1 cellular context compared by ENCODE assay signal in the genomic region with DNA sequence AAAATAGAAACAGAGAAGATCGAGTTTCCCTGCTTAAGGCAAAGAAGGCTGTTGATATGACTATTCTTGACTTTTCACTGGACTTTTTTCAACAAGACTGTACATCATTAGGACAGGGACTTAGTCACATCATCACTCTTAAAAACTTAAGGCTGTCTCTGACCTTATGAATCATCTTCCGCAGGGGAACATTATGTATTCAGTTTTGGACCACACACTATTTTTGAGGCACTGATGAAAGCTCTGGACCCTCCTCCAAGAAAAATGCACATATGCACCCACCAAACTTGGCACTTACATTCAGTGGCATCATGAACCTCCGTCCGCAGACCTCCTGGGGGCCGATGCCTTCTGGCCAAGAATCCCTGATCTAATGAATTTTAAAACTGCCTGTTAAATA.
TF ChIP-seq lines count a peak whose summit lies in the region.

No MANE protein-coding gene starts in this region.

TF ChIP-seq in SK-N-SH, 30 proteins besides CTCF, POLR2A, EP300 and RAD21 (continued from another document):
- TF ChIP-seq, protein P1, sequence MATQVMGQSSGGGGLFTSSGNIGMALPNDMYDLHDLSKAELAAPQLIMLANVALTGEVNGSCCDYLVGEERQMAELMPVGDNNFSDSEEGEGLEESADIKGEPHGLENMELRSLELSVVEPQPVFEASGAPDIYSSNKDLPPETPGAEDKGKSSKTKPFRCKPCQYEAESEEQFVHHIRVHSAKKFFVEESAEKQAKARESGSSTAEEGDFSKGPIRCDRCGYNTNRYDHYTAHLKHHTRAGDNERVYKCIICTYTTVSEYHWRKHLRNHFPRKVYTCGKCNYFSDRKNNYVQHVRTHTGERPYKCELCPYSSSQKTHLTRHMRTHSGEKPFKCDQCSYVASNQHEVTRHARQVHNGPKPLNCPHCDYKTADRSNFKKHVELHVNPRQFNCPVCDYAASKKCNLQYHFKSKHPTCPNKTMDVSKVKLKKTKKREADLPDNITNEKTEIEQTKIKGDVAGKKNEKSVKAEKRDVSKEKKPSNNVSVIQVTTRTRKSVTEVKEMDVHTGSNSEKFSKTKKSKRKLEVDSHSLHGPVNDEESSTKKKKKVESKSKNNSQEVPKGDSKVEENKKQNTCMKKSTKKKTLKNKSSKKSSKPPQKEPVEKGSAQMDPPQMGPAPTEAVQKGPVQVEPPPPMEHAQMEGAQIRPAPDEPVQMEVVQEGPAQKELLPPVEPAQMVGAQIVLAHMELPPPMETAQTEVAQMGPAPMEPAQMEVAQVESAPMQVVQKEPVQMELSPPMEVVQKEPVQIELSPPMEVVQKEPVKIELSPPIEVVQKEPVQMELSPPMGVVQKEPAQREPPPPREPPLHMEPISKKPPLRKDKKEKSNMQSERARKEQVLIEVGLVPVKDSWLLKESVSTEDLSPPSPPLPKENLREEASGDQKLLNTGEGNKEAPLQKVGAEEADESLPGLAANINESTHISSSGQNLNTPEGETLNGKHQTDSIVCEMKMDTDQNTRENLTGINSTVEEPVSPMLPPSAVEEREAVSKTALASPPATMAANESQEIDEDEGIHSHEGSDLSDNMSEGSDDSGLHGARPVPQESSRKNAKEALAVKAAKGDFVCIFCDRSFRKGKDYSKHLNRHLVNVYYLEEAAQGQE (IDR thresholded peaks at IDR 0.05; ENCODE audit: low read depth, low read length) = no peak
- peak; percentile 53; the same call in 1 of the 2 replicates for TF ChIP-seq RXRA (IDR thresholded peaks at IDR 0.05; ENCODE audit: borderline replicate concordance, low read depth)
